ENCODE assay signal across 2 cellular contexts in the genomic region with DNA sequence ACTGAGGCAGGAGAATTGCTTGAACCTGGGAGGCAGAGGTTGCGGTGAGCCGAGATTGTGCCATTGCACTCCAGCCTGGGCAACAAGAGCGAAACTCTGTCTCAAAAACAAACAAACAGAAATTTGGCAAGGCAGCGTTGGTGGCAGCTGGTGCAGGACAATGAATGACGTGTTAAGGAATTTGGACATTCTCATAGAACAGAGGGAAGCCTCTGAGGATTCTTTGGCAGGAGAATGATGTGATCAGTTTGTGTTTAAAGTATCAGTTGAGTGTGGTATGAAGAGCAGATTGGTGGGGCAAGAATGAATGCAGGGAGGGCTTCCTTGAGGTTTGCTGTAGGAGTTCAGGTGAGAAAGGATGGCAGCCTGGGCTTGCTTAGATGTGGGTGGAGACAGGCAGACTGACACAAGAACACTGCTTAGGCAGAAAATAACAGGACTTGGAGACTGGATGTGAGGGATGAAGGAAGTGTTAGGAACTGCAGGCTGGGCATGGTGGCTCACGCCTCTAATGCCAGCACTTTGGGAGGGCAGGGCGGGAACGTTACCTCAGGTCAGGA.
TF ChIP-seq lines count a peak whose summit lies in the region.

No MANE protein-coding gene starts in this region.

TF ChIP-seq in H1, 55 proteins besides CTCF, POLR2A, EP300 and RAD21:
- TF ChIP-seq SP1 (IDR thresholded peaks at IDR 0.05; ENCODE audit: low read depth, low read length) (no peak), JUN (IDR thresholded peaks at IDR 0.05; ENCODE audit: low read depth, low read length) (no peak)

TF ChIP-seq in HEK293T, 16 proteins besides CTCF, POLR2A, EP300 and RAD21:
- TF ChIP-seq SP1 (IDR thresholded peaks at IDR 0.05) (no peak), FOXA1 (IDR thresholded peaks at IDR 0.05) (no peak), L3MBTL2 (conservative IDR thresholded peaks at IDR 0.05) (no peak), CTBP1 (IDR thresholded peaks at IDR 0.05; ENCODE audit: borderline replicate concordance) (no peak)
